Comparison of ENCODE assay signal across 1 cellular context in the genomic region with DNA sequence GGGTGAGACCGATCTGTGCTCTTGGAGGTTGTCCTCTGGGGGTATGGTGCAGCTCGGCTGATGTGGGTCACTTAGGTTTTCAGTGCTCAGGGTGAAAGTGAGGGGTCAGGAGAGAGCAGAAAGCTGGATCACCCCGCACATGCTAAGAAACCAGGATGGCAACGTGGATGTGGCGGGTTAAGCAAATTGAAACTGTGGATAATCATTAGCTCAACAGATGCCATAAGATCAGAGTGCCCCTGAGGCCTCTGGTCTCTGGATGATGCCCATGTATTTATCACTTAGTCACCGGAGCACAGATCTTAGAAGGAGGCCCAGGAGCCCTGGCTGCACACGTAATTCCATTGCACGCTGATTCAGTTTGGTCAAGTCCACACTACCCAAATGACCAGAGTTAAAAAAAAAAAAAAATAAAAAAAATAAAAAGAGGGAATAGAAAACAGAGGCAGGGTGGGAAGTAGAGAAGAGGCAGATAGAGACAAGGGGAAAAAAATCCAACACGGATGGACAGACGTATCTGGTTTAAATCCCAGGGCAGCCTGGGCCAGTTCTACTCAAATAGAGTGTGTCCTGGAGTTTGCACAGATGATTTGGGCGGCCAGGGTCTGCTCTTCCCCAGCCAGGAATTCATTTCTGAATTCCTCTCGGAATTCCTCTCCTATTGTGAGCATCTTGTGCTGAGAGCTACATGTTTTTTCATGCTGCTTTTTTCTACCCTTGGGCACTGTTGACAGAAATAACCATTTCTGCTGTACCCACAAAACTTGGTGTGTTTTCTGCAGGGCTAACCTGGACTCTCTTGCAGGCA.
TF ChIP-seq lines count a peak whose summit lies in the region.

No MANE protein-coding gene starts in this region.

TF ChIP-seq in HepG2, 621 proteins besides CTCF, POLR2A, EP300 and RAD21 (continued from another document and continues in another):
- TF ChIP-seq, protein P1, sequence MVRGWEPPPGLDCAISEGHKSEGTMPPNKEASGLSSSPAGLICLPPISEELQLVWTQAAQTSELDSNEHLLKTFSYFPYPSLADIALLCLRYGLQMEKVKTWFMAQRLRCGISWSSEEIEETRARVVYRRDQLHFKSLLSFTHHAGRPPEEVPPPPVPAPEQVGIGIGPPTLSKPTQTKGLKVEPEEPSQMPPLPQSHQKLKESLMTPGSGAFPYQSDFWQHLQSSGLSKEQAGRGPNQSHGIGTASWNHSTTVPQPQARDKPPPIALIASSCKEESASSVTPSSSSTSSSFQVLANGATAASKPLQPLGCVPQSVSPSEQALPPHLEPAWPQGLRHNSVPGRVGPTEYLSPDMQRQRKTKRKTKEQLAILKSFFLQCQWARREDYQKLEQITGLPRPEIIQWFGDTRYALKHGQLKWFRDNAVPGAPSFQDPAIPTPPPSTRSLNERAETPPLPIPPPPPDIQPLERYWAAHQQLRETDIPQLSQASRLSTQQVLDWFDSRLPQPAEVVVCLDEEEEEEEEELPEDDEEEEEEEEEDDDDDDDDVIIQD (CRISPR knock-in tag; IDR thresholded peaks at IDR 0.05; ENCODE audit: low read depth), result no peak
- TF ChIP-seq ZNF614 (CRISPR knock-in tag; IDR thresholded peaks at IDR 0.05; ENCODE audit: borderline replicate concordance) (peak; percentile 42; the same call in 1 of the 2 replicates), ZNF235 (CRISPR knock-in tag; IDR thresholded peaks at IDR 0.05; ENCODE audit: borderline replicate concordance) (0 out of 2 replicates have a peak, but pooled peaks have one; percentile 3), AKAP8 (CRISPR knock-in tag; IDR thresholded peaks at IDR 0.05) (no peak), ZNF747 (CRISPR knock-in tag; IDR thresholded peaks at IDR 0.05; ENCODE audit: borderline replicate concordance) (no peak), KLF12 (CRISPR knock-in tag; IDR thresholded peaks at IDR 0.05; ENCODE audit: borderline replicate concordance) (no peak), ZFX (CRISPR knock-in tag; IDR thresholded peaks at IDR 0.05; ENCODE audit: low read depth) (0 out of 2 replicates have a peak, but pooled peaks have one; percentile 26), SNAI1 (CRISPR knock-in tag; IDR thresholded peaks at IDR 0.05; ENCODE audit: borderline replicate concordance) (no peak), HNRNPL (IDR thresholded peaks at IDR 0.05; ENCODE audit: low read depth, low read length) (no peak), RORA (CRISPR knock-in tag; IDR thresholded peaks at IDR 0.05) (no peak), NR3C1 (CRISPR knock-in tag; IDR thresholded peaks at IDR 0.05) (no peak), ZSCAN20 (CRISPR knock-in tag; IDR thresholded peaks at IDR 0.05; ENCODE audit: borderline replicate concordance) (no peak), ZNF17 (CRISPR knock-in tag; IDR thresholded peaks at IDR 0.05) (no peak), POLR2G (IDR thresholded peaks at IDR 0.05; ENCODE audit: low read depth, low read length) (peak; percentile 55; the same call in 1 of the 2 replicates), ZNF335 (CRISPR knock-in tag; IDR thresholded peaks at IDR 0.05) (peak; percentile 62; the same call in 1 of the 2 replicates), GTF2F1 (IDR thresholded peaks at IDR 0.05; ENCODE audit: low read length) (no peak), HDAC2 (CRISPR knock-in tag; IDR thresholded peaks at IDR 0.05) (peak; percentile 60), SMC3 (IDR thresholded peaks at IDR 0.05; ENCODE audit: low read length) (peak; percentile 44), CBFB (CRISPR knock-in tag; IDR thresholded peaks at IDR 0.05) (no peak), ZNF768 (CRISPR knock-in tag; IDR thresholded peaks at IDR 0.05) (no peak), ZNF44 (CRISPR knock-in tag; IDR thresholded peaks at IDR 0.05) (0 out of 2 replicates have a peak, but pooled peaks have one; percentile 27), ZNF354B (CRISPR knock-in tag; IDR thresholded peaks at IDR 0.05) (no peak), ZNF652 (CRISPR knock-in tag; IDR thresholded peaks at IDR 0.05; ENCODE audit: borderline replicate concordance, low read depth) (0 out of 2 replicates have a peak, but pooled peaks have one; percentile 36), LCORL (IDR thresholded peaks at IDR 0.05) (0 out of 2 replicates have a peak, but pooled peaks have one; percentile 27), LCORL (CRISPR knock-in tag; IDR thresholded peaks at IDR 0.05) (no peak), MBNL3 (CRISPR knock-in tag; conservative IDR thresholded peaks at IDR 0.05) (no peak), YY1 (IDR thresholded peaks at IDR 0.05; ENCODE audit: insufficient read depth, insufficient replicate concordance, low read depth, low read length) (no peak), ZKSCAN5 (CRISPR knock-in tag; IDR thresholded peaks at IDR 0.05) (no peak), JARID2 (CRISPR knock-in tag; IDR thresholded peaks at IDR 0.05; ENCODE audit: insufficient replicate concordance) (no peak), ZNF775 (CRISPR knock-in tag; IDR thresholded peaks at IDR 0.05; ENCODE audit: borderline replicate concordance) (no peak), ZBTB7B (CRISPR knock-in tag; IDR thresholded peaks at IDR 0.05) (no peak), REL (CRISPR knock-in tag; conservative IDR thresholded peaks at IDR 0.05) (no peak), ZNF672 (CRISPR knock-in tag; IDR thresholded peaks at IDR 0.05) (no peak), PRMT3 (CRISPR knock-in tag; IDR thresholded peaks at IDR 0.05; ENCODE audit: borderline replicate concordance, low read depth) (no peak), RELA (CRISPR knock-in tag; IDR thresholded peaks at IDR 0.05) (no peak), TP53 (CRISPR knock-in tag; conservative IDR thresholded peaks at IDR 0.05) (no peak), ZNF629 (CRISPR knock-in tag; conservative IDR thresholded peaks at IDR 0.05) (no peak), HOXD1 (CRISPR knock-in tag; IDR thresholded peaks at IDR 0.05) (no peak), RFXAP (CRISPR knock-in tag; IDR thresholded peaks at IDR 0.05; ENCODE audit: borderline replicate concordance) (peak; percentile 34; the same call in 1 of the 2 replicates), FOXJ3 (CRISPR knock-in tag; IDR thresholded peaks at IDR 0.05; ENCODE audit: borderline replicate concordance) (no peak), PCBP1 (IDR thresholded peaks at IDR 0.05; ENCODE audit: borderline replicate concordance, low read depth, low read length) (no peak), TBL1XR1 (IDR thresholded peaks at IDR 0.05; ENCODE audit: borderline replicate concordance, low read length, partially characterized antibody) (no peak), MTA1 (CRISPR knock-in tag; IDR thresholded peaks at IDR 0.05; ENCODE audit: borderline replicate concordance) (no peak), ZNF557 (CRISPR knock-in tag; IDR thresholded peaks at IDR 0.05) (no peak)
- TF ChIP-seq, protein P2, sequence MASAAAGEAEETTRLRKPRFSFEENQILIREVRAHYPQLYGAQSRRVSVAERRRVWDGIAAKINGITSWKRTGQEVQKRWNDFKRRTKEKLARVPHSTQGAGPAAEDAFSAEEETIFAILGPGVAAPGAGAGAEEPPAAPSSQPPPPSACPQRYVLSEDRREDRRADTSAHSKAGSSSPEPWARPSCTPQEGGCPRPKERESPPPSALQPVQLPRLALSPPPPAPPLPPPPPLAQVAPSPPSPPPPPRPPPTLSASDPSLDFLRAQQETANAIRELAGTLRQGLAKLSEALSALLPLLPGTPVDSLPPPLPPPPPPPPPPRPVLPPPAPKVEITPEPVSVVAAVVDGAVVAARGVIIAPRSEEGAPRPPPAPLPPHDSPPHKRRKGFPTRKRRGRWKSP (CRISPR knock-in tag; IDR thresholded peaks at IDR 0.05), result no peak
- TF ChIP-seq, protein P3, sequence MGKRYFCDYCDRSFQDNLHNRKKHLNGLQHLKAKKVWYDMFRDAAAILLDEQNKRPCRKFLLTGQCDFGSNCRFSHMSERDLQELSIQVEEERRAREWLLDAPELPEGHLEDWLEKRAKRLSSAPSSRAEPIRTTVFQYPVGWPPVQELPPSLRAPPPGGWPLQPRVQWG (CRISPR knock-in tag; IDR thresholded peaks at IDR 0.05; ENCODE audit: borderline replicate concordance, low read depth), result no peak
- TF ChIP-seq, protein P4, sequence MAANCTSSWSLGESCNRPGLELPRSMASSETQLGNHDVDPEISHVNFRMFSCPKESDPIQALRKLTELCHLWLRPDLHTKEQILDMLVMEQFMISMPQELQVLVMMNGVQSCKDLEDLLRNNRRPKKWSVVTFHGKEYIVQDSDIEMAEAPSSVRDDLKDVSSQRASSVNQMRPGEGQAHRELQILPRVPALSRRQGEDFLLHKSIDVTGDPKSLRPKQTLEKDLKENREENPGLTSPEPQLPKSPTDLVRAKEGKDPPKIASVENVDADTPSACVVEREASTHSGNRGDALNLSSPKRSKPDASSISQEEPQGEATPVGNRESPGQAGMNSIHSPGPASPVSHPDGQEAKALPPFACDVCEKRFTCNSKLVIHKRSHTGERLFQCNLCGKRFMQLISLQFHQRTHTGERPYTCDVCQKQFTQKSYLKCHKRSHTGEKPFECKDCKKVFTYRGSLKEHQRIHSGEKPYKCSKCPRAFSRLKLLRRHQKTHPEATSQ (CRISPR knock-in tag; IDR thresholded peaks at IDR 0.05; ENCODE audit: borderline replicate concordance), result no peak
- TF ChIP-seq, protein P5, sequence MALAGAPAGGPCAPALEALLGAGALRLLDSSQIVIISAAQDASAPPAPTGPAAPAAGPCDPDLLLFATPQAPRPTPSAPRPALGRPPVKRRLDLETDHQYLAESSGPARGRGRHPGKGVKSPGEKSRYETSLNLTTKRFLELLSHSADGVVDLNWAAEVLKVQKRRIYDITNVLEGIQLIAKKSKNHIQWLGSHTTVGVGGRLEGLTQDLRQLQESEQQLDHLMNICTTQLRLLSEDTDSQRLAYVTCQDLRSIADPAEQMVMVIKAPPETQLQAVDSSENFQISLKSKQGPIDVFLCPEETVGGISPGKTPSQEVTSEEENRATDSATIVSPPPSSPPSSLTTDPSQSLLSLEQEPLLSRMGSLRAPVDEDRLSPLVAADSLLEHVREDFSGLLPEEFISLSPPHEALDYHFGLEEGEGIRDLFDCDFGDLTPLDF (CRISPR knock-in tag; IDR thresholded peaks at IDR 0.05), result no peak
- TF ChIP-seq, protein P6, sequence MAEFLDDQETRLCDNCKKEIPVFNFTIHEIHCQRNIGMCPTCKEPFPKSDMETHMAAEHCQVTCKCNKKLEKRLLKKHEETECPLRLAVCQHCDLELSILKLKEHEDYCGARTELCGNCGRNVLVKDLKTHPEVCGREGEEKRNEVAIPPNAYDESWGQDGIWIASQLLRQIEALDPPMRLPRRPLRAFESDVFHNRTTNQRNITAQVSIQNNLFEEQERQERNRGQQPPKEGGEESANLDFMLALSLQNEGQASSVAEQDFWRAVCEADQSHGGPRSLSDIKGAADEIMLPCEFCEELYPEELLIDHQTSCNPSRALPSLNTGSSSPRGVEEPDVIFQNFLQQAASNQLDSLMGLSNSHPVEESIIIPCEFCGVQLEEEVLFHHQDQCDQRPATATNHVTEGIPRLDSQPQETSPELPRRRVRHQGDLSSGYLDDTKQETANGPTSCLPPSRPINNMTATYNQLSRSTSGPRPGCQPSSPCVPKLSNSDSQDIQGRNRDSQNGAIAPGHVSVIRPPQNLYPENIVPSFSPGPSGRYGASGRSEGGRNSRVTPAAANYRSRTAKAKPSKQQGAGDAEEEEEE (CRISPR knock-in tag; IDR thresholded peaks at IDR 0.05; ENCODE audit: borderline replicate concordance), result no peak
- TF ChIP-seq, protein P7, sequence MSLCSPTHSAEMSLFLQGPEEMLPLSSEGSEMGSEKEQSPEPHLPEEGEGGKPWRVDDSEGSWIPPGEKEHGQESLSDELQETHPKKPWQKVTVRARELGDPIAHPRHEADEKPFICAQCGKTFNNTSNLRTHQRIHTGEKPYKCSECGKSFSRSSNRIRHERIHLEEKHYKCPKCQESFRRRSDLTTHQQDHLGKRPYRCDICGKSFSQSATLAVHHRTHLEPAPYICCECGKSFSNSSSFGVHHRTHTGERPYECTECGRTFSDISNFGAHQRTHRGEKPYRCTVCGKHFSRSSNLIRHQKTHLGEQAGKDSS (CRISPR knock-in tag; IDR thresholded peaks at IDR 0.05; ENCODE audit: borderline replicate concordance, low read depth), result no peak
- TF ChIP-seq, protein P8, sequence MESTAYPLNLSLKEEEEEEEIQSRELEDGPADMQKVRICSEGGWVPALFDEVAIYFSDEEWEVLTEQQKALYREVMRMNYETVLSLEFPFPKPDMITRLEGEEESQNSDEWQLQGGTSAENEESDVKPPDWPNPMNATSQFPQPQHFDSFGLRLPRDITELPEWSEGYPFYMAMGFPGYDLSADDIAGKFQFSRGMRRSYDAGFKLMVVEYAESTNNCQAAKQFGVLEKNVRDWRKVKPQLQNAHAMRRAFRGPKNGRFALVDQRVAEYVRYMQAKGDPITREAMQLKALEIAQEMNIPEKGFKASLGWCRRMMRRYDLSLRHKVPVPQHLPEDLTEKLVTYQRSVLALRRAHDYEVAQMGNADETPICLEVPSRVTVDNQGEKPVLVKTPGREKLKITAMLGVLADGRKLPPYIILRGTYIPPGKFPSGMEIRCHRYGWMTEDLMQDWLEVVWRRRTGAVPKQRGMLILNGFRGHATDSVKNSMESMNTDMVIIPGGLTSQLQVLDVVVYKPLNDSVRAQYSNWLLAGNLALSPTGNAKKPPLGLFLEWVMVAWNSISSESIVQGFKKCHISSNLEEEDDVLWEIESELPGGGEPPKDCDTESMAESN (CRISPR knock-in tag; conservative IDR thresholded peaks at IDR 0.05), result no peak
- TF ChIP-seq, protein P9, sequence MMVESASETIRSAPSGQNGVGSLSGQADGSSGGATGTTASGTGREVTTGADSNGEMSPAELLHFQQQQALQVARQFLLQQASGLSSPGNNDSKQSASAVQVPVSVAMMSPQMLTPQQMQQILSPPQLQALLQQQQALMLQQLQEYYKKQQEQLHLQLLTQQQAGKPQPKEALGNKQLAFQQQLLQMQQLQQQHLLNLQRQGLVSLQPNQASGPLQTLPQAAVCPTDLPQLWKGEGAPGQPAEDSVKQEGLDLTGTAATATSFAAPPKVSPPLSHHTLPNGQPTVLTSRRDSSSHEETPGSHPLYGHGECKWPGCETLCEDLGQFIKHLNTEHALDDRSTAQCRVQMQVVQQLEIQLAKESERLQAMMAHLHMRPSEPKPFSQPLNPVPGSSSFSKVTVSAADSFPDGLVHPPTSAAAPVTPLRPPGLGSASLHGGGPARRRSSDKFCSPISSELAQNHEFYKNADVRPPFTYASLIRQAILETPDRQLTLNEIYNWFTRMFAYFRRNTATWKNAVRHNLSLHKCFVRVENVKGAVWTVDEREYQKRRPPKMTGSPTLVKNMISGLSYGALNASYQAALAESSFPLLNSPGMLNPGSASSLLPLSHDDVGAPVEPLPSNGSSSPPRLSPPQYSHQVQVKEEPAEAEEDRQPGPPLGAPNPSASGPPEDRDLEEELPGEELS (CRISPR knock-in tag; IDR thresholded peaks at IDR 0.05), result peak; percentile 58; the same call in 1 of the 2 replicates
